32 cellular contexts compared by ENCODE assay signal in genomic region chr7:140961117-140961516, GRCh38.
"Had no signal": no experiment of that assay in that cellular context is flagged by ENCODE, and none has a peak within 500 bp of the region (broad histone marks: within the 10 kb centered on the region; RNA-seq: fewer than 3 reads in every experiment).

No MANE protein-coding gene starts in this region.

- DNase-seq: activated effector memory CD4-positive, alpha-beta T cell treated with anti-CD3 and anti-CD28 coated beads, Interleukin-2, amount 50 U/mL, for 16 hours; activated effector memory CD4-positive, alpha-beta T cell treated with Interleukin-2 at 50 U/mL for 16 hours; activated gamma-delta T cell; activated gamma-delta T cell treated with Interleukin-2 at 50 U/mL for 16 hours; activated naive CD4-positive, alpha-beta T cell; activated naive CD4-positive, alpha-beta T cell treated with anti-CD3 and anti-CD28 coated beads for 36 hours; activated naive CD4-positive, alpha-beta T cell treated with anti-CD3 and anti-CD28 coated beads, Interleukin-2, amount 10 ng/mL, durations not matched to agents 7 days and 5 days; activated naive CD4-positive, alpha-beta T cell treated with anti-CD3 and anti-CD28 coated beads, Interleukin-2, amount 50 U/mL, for 16 hours; activated naive CD4-positive, alpha-beta T cell treated with Interleukin-2 at 50 U/mL for 16 hours; activated naive CD8-positive, alpha-beta T cell treated with anti-CD3 and anti-CD28 coated beads for 36 hours; activated naive CD8-positive, alpha-beta T cell treated with anti-CD3 and anti-CD28 coated beads, Interleukin-2, amount 10 ng/mL, durations not matched to agents 7 days and 5 days; activated naive CD8-positive, alpha-beta T cell treated with anti-CD3 and anti-CD28 coated beads, Interleukin-2, amount 50 U/mL, for 24 hours; activated T-cell treated with anti-CD3 and anti-CD28 coated beads, Interleukin-2, amount 50 U/mL, for 4 hours; activated T-cell treated with anti-CD3 and anti-CD28 coated beads, Interleukin-2, amount 50 U/mL, for 48 hours; activated T-cell treated with anti-CD3 and anti-CD28 coated beads, Interleukin-2, amount 50 U/mL, for 72 hours; adrenal gland; amniotic stem cell; amygdala; anterior cingulate cortex; aorta; body of pancreas; brain microvascular endothelial cell; caudate nucleus; central memory CD4-positive, alpha-beta T cell; cerebellar nuclear complex had no signal

- H3K4me3 ChIP-seq: adrenal gland, ascending aorta, body of pancreas, breast epithelium, cardiac muscle cell had no signal

- FAIRE-seq: astrocyte, bronchial epithelial cell had no signal

- H3K9me3 ChIP-seq: adrenal gland, ascending aorta, body of pancreas had no signal

- ATAC-seq: activated naive CD4-positive, alpha-beta T cell treated with anti-CD3 and anti-CD28 coated beads, Interleukin-2, amount 50 U/mL, for 72 hours; activated naive CD8-positive, alpha-beta T cell treated with anti-CD3 and anti-CD28 coated beads, Interleukin-2, amount 50 U/mL, for 24 hours; activated T-cell treated with anti-CD3 and anti-CD28 coated beads, Interleukin-2, amount 50 U/mL, for 4 hours; activated T-cell treated with anti-CD3 and anti-CD28 coated beads, Interleukin-2, amount 50 U/mL, for 72 hours; activated T-helper 17 cell treated with anti-CD3 and anti-CD28 coated beads, Interleukin-2, amount 50 U/mL, for 72 hours; body of pancreas had no signal

- H3K27me3 ChIP-seq: adrenal gland, ascending aorta, body of pancreas, brain microvascular endothelial cell, breast epithelium, cardiac muscle cell had no signal

- H3K36me3 ChIP-seq: adrenal gland, ascending aorta, brain microvascular endothelial cell, breast epithelium, cardiac muscle cell had no signal

- H3K27ac ChIP-seq: adrenal gland, ascending aorta, body of pancreas, brain microvascular endothelial cell, breast epithelium, cardiac muscle cell had no signal

- H3K4me1 ChIP-seq: adrenal gland, ascending aorta, body of pancreas, breast epithelium had no signal
